Comparison of ENCODE assay signal across 12 cellular contexts in genomic region chr16:3642397-3643094, GRCh38. TPM values are rescaled to one million over a fixed set of nuclear protein-coding genes. Genes with fewer than 3 reads are reported as not detected.
A peak's percentile ranks its signal among the peaks of the same experiment; 100 is the strongest.
DNase-seq lines count a peak whose midpoint lies in the region; ATAC-seq and TF ChIP-seq lines count a peak whose summit lies in the region.
"Had no signal": no experiment of that assay in that cellular context is flagged by ENCODE, and none has a peak within 500 bp of the region (broad histone marks: within the 10 kb centered on the region; RNA-seq: fewer than 3 reads in every experiment).

No MANE protein-coding gene starts in this region.

- POLR2A ChIA-PET in activated B cell treated with CpG ODN at 0.5 μM for 24 hours (lab: Charles Lee) = no interaction called here

- no peak overlapping the region for H3K27ac Mint-ChIP-seq in activated B cell treated with CpG ODN at 0.5 μM for 24 hours
- H3K27ac Mint-ChIP-seq: effector memory CD8-positive, alpha-beta T cell had no signal

- H3K27me3 ChIP-seq in stomach = no peaks in the 10 kb centered on the region

- peak; percentile 41 for DNase-seq in activated CD8-positive, alpha-beta memory T cell treated with anti-CD3 and anti-CD28 coated beads for 24 hours
- no peak for DNase-seq in activated CD8-positive, alpha-beta memory T cell treated with anti-CD3 and anti-CD28 coated beads, Interleukin-2, amount 50 U/mL, for 4 hours
- peak; percentile 3 for DNase-seq in activated B cell treated with CpG ODN at 0.5 μM for 24 hours
- DNase-seq in left ventricle myocardium superior = no peak
- peak; percentile 45 for DNase-seq in stomach
- DNase-seq: activated T-cell treated with anti-CD3 and anti-CD28 coated beads for 4 hours; effector memory CD8-positive, alpha-beta T cell; stimulated activated CD4-positive, alpha-beta T cell treated with anti-CD3 and anti-CD28 coated beads, Interleukin-1b, Interleukin-23, amount 100 ng/mL, for 48 hours had no signal

- TF ChIP-seq EP300 in stomach (IDR thresholded peaks at IDR 0.05) = no peak

- 60 to 75% (median 66%) methylated on average over 19 to 21 of the region's 21 CpGs for WGBS in stomach, 5 donors

- no peak for TF ChIP-seq POLR2A in stomach (IDR thresholded peaks at IDR 0.05)

- intact Hi-C loops in activated B cell treated with CpG ODN at 0.5 μM for 24 hours (cut with micrococcal nuclease) = no loop called here
- intact Hi-C loops in left ventricle myocardium superior (cut with micrococcal nuclease) = no loop called here
- intact Hi-C loops in stomach (cut with DNase I; ENCODE audit: low total_unique reads) = no loop called here

- peaks cover 15% of the 10 kb centered on the region for H3K4me1 Mint-ChIP-seq in activated B cell treated with CpG ODN at 0.5 μM for 24 hours

- H3K9me3 Mint-ChIP-seq in activated B cell treated with CpG ODN at 0.5 μM for 24 hours = no peaks in the 10 kb centered on the region
- H3K9me3 Mint-ChIP-seq: effector memory CD8-positive, alpha-beta T cell had no signal

- peaks cover 10 to 20% (median 15%) of the 10 kb centered on the region in 4 donors for H3K4me1 ChIP-seq in stomach

- ATAC-seq in activated B cell treated with CpG ODN at 0.5 μM for 24 hours (ENCODE audit: low read depth) (no peak), left ventricle myocardium superior (peak; percentile 63), GM21717 (IDR thresholded peaks at IDR 0.05; ENCODE audit: unreplicated experiment) (no peak), GM21390 (IDR thresholded peaks at IDR 0.05; ENCODE audit: unreplicated experiment) (no peak), HG03439 (IDR thresholded peaks at IDR 0.05; ENCODE audit: unreplicated experiment) (no peak)
- ATAC-seq: effector memory CD8-positive, alpha-beta T cell had no signal

- no peak overlapping the region for H3K4me3 Mint-ChIP-seq in activated B cell treated with CpG ODN at 0.5 μM for 24 hours
- H3K4me3 Mint-ChIP-seq: effector memory CD8-positive, alpha-beta T cell had no signal

- CTCF ChIA-PET in activated B cell treated with CpG ODN at 0.5 μM for 24 hours (lab: Charles Lee) = no interaction called here

- H3K27me3 Mint-ChIP-seq in activated B cell treated with CpG ODN at 0.5 μM for 24 hours = no peaks in the 10 kb centered on the region
- H3K27me3 Mint-ChIP-seq: effector memory CD8-positive, alpha-beta T cell had no signal

- H3K36me3 Mint-ChIP-seq in activated B cell treated with CpG ODN at 0.5 μM for 24 hours (ENCODE audit: low read depth) = peaks cover 26% of the 10 kb centered on the region

- no peak overlapping the region for H3K27ac ChIP-seq in stomach
- H3K27ac ChIP-seq: KMS-11 had no signal

- peaks cover 5 to 36% (median 28%) of the 10 kb centered on the region in 4 donors for H3K36me3 ChIP-seq in stomach

- H3K4me3 ChIP-seq in stomach = no peak overlapping the region

- H3K9me3 ChIP-seq in stomach = no peaks in the 10 kb centered on the region

- TF ChIP-seq CTCF in activated B cell treated with CpG ODN at 0.5 μM for 24 hours (IDR thresholded peaks at IDR 0.05) = no peak
- no peak for TF ChIP-seq CTCF in stomach (IDR thresholded peaks at IDR 0.05)

RNA-seq across cellular contexts. Expression of gene DNASE1, which starts 11.9 kb away (rescaled TPM):
- total RNA-seq in activated B cell treated with CpG ODN at 0.5 μM for 24 hours = 25.6 and 28.5 TPM in 2 replicates
- 9.2 TPM for total RNA-seq in left ventricle myocardium superior
- total RNA-seq in stomach = 100 to 1,000 TPM in 1 of 5 donors, 10 to 100 TPM in 4; 35.2 to 128 (median 43.0) TPM
- polyA plus RNA-seq in stomach = 10 to 100 TPM; 10.4 to 25.7 (median 25.0) TPM

RNA-seq across cellular contexts. Expression of gene SLX4, which starts 31.1 kb away (rescaled TPM):
- total RNA-seq in activated B cell treated with CpG ODN at 0.5 μM for 24 hours (11.4 and 13.0 TPM in 2 replicates), left ventricle myocardium superior (3.2 TPM), stomach (10 to 100 TPM in 1 of 5 donors, 1 to 10 TPM in 4; 5.1 to 19.7 (median 8.0) TPM)
- 1 to 10 TPM in 1 of 3 donors, under 1 TPM in 2; 0.76 to 1.3 (median 1.00) TPM for polyA plus RNA-seq in stomach

Comparison
In these comparisons a context has a peak if more than half of its experiments do, and no peak if none do; other contexts are left out.
1. DNase-seq: peak in activated CD8-positive, alpha-beta memory T cell treated with anti-CD3 and anti-CD28 coated beads for 24 hours (single experiment), activated B cell treated with CpG ODN at 0.5 μM for 24 hours (single experiment) and stomach (single experiment); none in activated CD8-positive, alpha-beta memory T cell treated with anti-CD3 and anti-CD28 coated beads, Interleukin-2, amount 50 U/mL, for 4 hours (single experiment) and left ventricle myocardium superior (single experiment).